In genomic region chr16:912684-913613, GRCh38 we compare ENCODE assay signal across 18 cellular contexts. TPM values are rescaled to one million over a fixed set of nuclear protein-coding genes. Genes with fewer than 3 reads are reported as not detected.
DNase-seq lines count a peak whose midpoint lies in the region; ATAC-seq and TF ChIP-seq lines count a peak whose summit lies in the region.
"Had no signal": no experiment of that assay in that cellular context is flagged by ENCODE, and none has a peak within 500 bp of the region (broad histone marks: within the 10 kb centered on the region; RNA-seq: fewer than 3 reads in every experiment).

No MANE protein-coding gene starts in this region.

- H3K9ac ChIP-seq in BLaER1 treated with 17β-estradiol and CSF1 and Interleukin-3, amounts not matched to agents 10 nM and 100 nM: 0 out of 22 replicates have a peak overlapping the region, but pooled peaks of 2 of the 11 experiments have one; percentile 0 to 15

- H3K4me1 Mint-ChIP-seq in CD14-positive monocyte: no peaks in the 10 kb centered on the region
- H3K4me1 Mint-ChIP-seq: activated naive CD8-positive, alpha-beta T cell treated with anti-CD3 and anti-CD28 coated beads for 36 hours; stimulated activated effector memory CD8-positive, alpha-beta T cell treated with anti-CD3 and anti-CD28 coated beads, Interleukin-12 subunit alpha, Interleukin-12 subunit beta, amount 100 ng/mL, for 72 hours had no signal

- no peak for ATAC-seq in gastroesophageal sphincter
- ATAC-seq: activated T-cell treated with anti-CD3 and anti-CD28 coated beads, Interleukin-2, amount 50 U/mL, for 4 hours; K562; lower lobe of right lung; stimulated activated effector memory CD8-positive, alpha-beta T cell treated with anti-CD3 and anti-CD28 coated beads, Interleukin-12 subunit alpha, Interleukin-12 subunit beta, amount 100 ng/mL, for 72 hours had no signal

- peak overlapping the region in 8 of 11 experiments; percentile 17 to 66 (median 54); a peak in 17 of 22 replicates for H3K4me2 ChIP-seq in BLaER1 treated with 17β-estradiol and CSF1 and Interleukin-3, amounts not matched to agents 10 nM and 100 nM

- TF ChIP-seq CTCF in gastroesophageal sphincter (IDR thresholded peaks at IDR 0.05): no peak
- no peak for TF ChIP-seq CTCF in CD14-positive monocyte (IDR thresholded peaks at IDR 0.05)

- peak overlapping the region in 1 of 11 experiments; percentile 4; a peak in 1 of 22 replicates for H3K27ac ChIP-seq in BLaER1 treated with 17β-estradiol and CSF1 and Interleukin-3, amounts not matched to agents 10 nM and 100 nM
- peak overlapping the region in 2 of 4 donors; percentile 36 to 49 for H3K27ac ChIP-seq in gastroesophageal sphincter
- H3K27ac ChIP-seq: lower lobe of right lung had no signal

- intact Hi-C loops in posterior cingulate gyrus (cut with DNase I) (loop anchor here (5.0 to 10.0 kb wide), 2 partner anchors 62 to 134 kb away; partner anchors contain the start of gene LMF1), CD14-positive monocyte (cut with micrococcal nuclease) (no loop called here)

- no peak for TF ChIP-seq EP300 in gastroesophageal sphincter (IDR thresholded peaks at IDR 0.05)

- DNase-seq in NCI-H1105 treated with DMSO at 0.1 percent for 48 hours (lab: John Stamatoyannopoulos, UW): peak; percentile 1
- DNase-seq in globus pallidus (ENCODE audit: low spot score): peak; percentile 94
- peak; percentile 77 to 98 (median 86) for DNase-seq in posterior cingulate gyrus
- DNase-seq in NCI-H2107 treated with DMSO at 0.1 percent for 48 hours (lab: John Stamatoyannopoulos, UW; ENCODE audit: unreplicated experiment): no peak
- no peak for DNase-seq in CD14-positive monocyte (ENCODE audit: low spot score)
- DNase-seq in GDM1 (lab: John Stamatoyannopoulos, UW): no peak
- DNase-seq: activated CD4-positive, alpha-beta T cell treated with anti-CD3 and anti-CD28 coated beads, Interleukin-2, amount 50 U/mL, for 48 hours; activated naive CD8-positive, alpha-beta T cell treated with anti-CD3 and anti-CD28 coated beads for 36 hours; activated T-cell treated with anti-CD3 and anti-CD28 coated beads, Interleukin-2, amount 50 U/mL, for 4 hours; central memory CD4-positive, alpha-beta T cell; lower lobe of right lung; NCI-H1048; NCI-H510A treated with DMSO at 0.1 percent for 48 hours; small intestine had no signal

- no peak for TF ChIP-seq POLR2A in gastroesophageal sphincter (IDR thresholded peaks at IDR 0.05)

- H3K4me3 ChIP-seq in BLaER1 treated with 17β-estradiol and CSF1 and Interleukin-3, amounts not matched to agents 10 nM and 100 nM: no peak overlapping the region
- H3K4me3 ChIP-seq in gastroesophageal sphincter: no peak overlapping the region
- H3K4me3 ChIP-seq: K562, lower lobe of right lung had no signal

- peaks cover 3 to 23% (median 11%) of the 10 kb centered on the region in 7 donors for H3K9me3 Mint-ChIP-seq in CD14-positive monocyte
- H3K9me3 Mint-ChIP-seq: activated naive CD8-positive, alpha-beta T cell treated with anti-CD3 and anti-CD28 coated beads for 36 hours; activated T-cell treated with anti-CD3 and anti-CD28 coated beads, Interleukin-2, amount 50 U/mL, for 4 hours; stimulated activated effector memory CD8-positive, alpha-beta T cell treated with anti-CD3 and anti-CD28 coated beads, Interleukin-12 subunit alpha, Interleukin-12 subunit beta, amount 100 ng/mL, for 72 hours had no signal

- peaks cover 2 to 27% (median 16%) of the 10 kb centered on the region in 11 experiments; a peak in 16 of 22 replicates for H3K36me3 ChIP-seq in BLaER1 treated with 17β-estradiol and CSF1 and Interleukin-3, amounts not matched to agents 10 nM and 100 nM
- peaks cover 0 to 64% of the 10 kb centered on the region in 2 donors for H3K36me3 ChIP-seq in gastroesophageal sphincter

- H3K9me3 ChIP-seq in BLaER1 treated with 17β-estradiol and CSF1 and Interleukin-3, amounts not matched to agents 10 nM and 100 nM (replicated peaks in 1 of 11): peaks cover 0 to 6% (median 1%) of the 10 kb centered on the region in 11 experiments; a peak in 11 of 22 replicates
- H3K9me3 ChIP-seq in gastroesophageal sphincter: no peaks in the 10 kb centered on the region
- H3K9me3 ChIP-seq: lower lobe of right lung had no signal

- peaks cover 0 to 52% (median 30%) of the 10 kb centered on the region in 10 experiments; a peak in 14 of 20 replicates for H3K4me1 ChIP-seq in BLaER1 treated with 17β-estradiol and CSF1 and Interleukin-3, amounts not matched to agents 10 nM and 100 nM
- H3K4me1 ChIP-seq in gastroesophageal sphincter: peaks cover 0 to 7% (median 0%) of the 10 kb centered on the region in 3 donors
- H3K4me1 ChIP-seq: lower lobe of right lung had no signal

- 0 out of 22 replicates have a peak, but pooled peaks cover 0 to 6% (median 0%) of the 10 kb centered on the region in 11 experiments for H3K27me3 ChIP-seq in BLaER1 treated with 17β-estradiol and CSF1 and Interleukin-3, amounts not matched to agents 10 nM and 100 nM
- no peaks in the 10 kb centered on the region for H3K27me3 ChIP-seq in gastroesophageal sphincter

- H3K27ac Mint-ChIP-seq in CD14-positive monocyte: no peak overlapping the region
- H3K27ac Mint-ChIP-seq: activated naive CD8-positive, alpha-beta T cell treated with anti-CD3 and anti-CD28 coated beads for 36 hours; stimulated activated effector memory CD8-positive, alpha-beta T cell treated with anti-CD3 and anti-CD28 coated beads, Interleukin-12 subunit alpha, Interleukin-12 subunit beta, amount 100 ng/mL, for 72 hours had no signal

- peaks cover 0 to 45% (median 6%) of the 10 kb centered on the region in 11 experiments; a peak in 9 of 22 replicates for H4K20me1 ChIP-seq in BLaER1 treated with 17β-estradiol and CSF1 and Interleukin-3, amounts not matched to agents 10 nM and 100 nM

- 87% methylated on average over 14 of the region's 56 CpGs; no CpG with 5 or more reads in 1 of the 2 donors for WGBS in gastroesophageal sphincter (ENCODE audit: low coverage in 1 of 2), 2 donors

- peaks cover 14 to 21% of the 10 kb centered on the region in 2 donors for H3K36me3 Mint-ChIP-seq in CD14-positive monocyte
- H3K36me3 Mint-ChIP-seq: stimulated activated effector memory CD8-positive, alpha-beta T cell treated with anti-CD3 and anti-CD28 coated beads, Interleukin-12 subunit alpha, Interleukin-12 subunit beta, amount 100 ng/mL, for 72 hours had no signal

- no peak overlapping the region for H3K4me3 Mint-ChIP-seq in CD14-positive monocyte
- H3K4me3 Mint-ChIP-seq: activated naive CD8-positive, alpha-beta T cell treated with anti-CD3 and anti-CD28 coated beads for 36 hours; activated T-cell treated with anti-CD3 and anti-CD28 coated beads, Interleukin-2, amount 50 U/mL, for 4 hours; stimulated activated effector memory CD8-positive, alpha-beta T cell treated with anti-CD3 and anti-CD28 coated beads, Interleukin-12 subunit alpha, Interleukin-12 subunit beta, amount 100 ng/mL, for 72 hours had no signal

- H3K27me3 Mint-ChIP-seq in CD14-positive monocyte (ENCODE audit: low read depth in 3 of 3): peaks cover 0 to 2% (median 0%) of the 10 kb centered on the region in 3 donors
- H3K27me3 Mint-ChIP-seq: activated naive CD8-positive, alpha-beta T cell treated with anti-CD3 and anti-CD28 coated beads for 36 hours had no signal

RNA-seq across cellular contexts. Expression of gene LMF1, which starts 57.8 kb away (rescaled TPM):
- total RNA-seq in gastroesophageal sphincter: 10 to 100 TPM; 13.7 to 57.3 (median 20.9) TPM
- 10 to 100 TPM in 1 of 2 donors, 1 to 10 TPM in 1; 5.9 to 10.6 TPM for polyA plus RNA-seq in CD14-positive monocyte

Comparison
In these comparisons a context has a peak if more than half of its experiments do, and no peak if none do; other contexts are left out.
1. DNase-seq: peak in NCI-H1105 treated with DMSO at 0.1 percent for 48 hours (single experiment), globus pallidus (single experiment) and posterior cingulate gyrus (10 of 10); none in NCI-H2107 treated with DMSO at 0.1 percent for 48 hours (single experiment), CD14-positive monocyte (single experiment) and GDM1 (single experiment).